Comparison of ENCODE assay signal across 22 cellular contexts in genomic region chr11:2880646-2881045, GRCh38. TPM values are rescaled to one million over a fixed set of nuclear protein-coding genes. Genes with fewer than 3 reads are reported as not detected.
DNase-seq lines count a peak whose midpoint lies in the region; ATAC-seq, FAIRE-seq and TF ChIP-seq lines count a peak whose summit lies in the region.
"Had no signal": no experiment of that assay in that cellular context is flagged by ENCODE, and none has a peak within 500 bp of the region (broad histone marks: within the 10 kb centered on the region; RNA-seq: fewer than 3 reads in every experiment).

No MANE protein-coding gene starts in this region.

- H2AFZ ChIP-seq in K562 (ENCODE audit: low read depth, low read length), result no peak overlapping the region
- H2AFZ ChIP-seq: GM23338 had no signal

- DNase-seq in HTR-8/SVneo (ENCODE audit: insufficient read length, low spot score) (no peak), K562 (ENCODE audit: extremely low read depth in 1 of 4, low spot score in 3 of 4) (no peak), mesothelial cell of epicardium (ENCODE audit: low spot score in 2 of 2, unreplicated experiment in 2 of 2) (no peak), substantia nigra (lab: John Stamatoyannopoulos, UW) (no peak), mucosa of gallbladder (ENCODE audit: low spot score) (no peak)
- no peak for DNase-seq in activated T-cell treated with anti-CD3 and anti-CD28 coated beads, Interleukin-2, amount 50 U/mL, for 1 hour
- DNase-seq in natural killer cell treated with Interleukin-12 subunit alpha and Interleukin-12 subunit beta and Interleukin-15 and Interleukin-18, amount 100 ng/mL, for 72 hours (ENCODE audit: low spot score), result no peak
- DNase-seq: BE2C; Caco-2; CD4-positive, alpha-beta T cell; DMS153; DMS79; GDM1; H7; HFFc6; IMR-90 had no signal

- in situ Hi-C loops in K562 (cut with MboI), result no loop called here

- no peak overlapping the region for H3K4me3 ChIP-seq in K562
- H3K4me3 ChIP-seq: GM23338 had no signal

- H3K4me2 ChIP-seq in K562 (ENCODE audit: insufficient read depth, low read length), result no peak overlapping the region
- H3K4me2 ChIP-seq: GM23338 had no signal

- H3K79me2 ChIP-seq in K562 (ENCODE audit: control insufficient read depth, insufficient read depth, low read length), result no peaks in the 10 kb centered on the region

- no peak for ATAC-seq in K562
- ATAC-seq in natural killer cell treated with Interleukin-12 subunit alpha and Interleukin-12 subunit beta and Interleukin-15 and Interleukin-18, amount 100 ng/mL, for 72 hours, result no peak
- ATAC-seq: GM23338, HCT116 had no signal

- H3K9me3 Mint-ChIP-seq in mesothelial cell of epicardium, result peaks cover 3% of the 10 kb centered on the region
- H3K9me3 Mint-ChIP-seq in natural killer cell treated with Interleukin-12 subunit alpha and Interleukin-12 subunit beta and Interleukin-15 and Interleukin-18, amount 100 ng/mL, for 72 hours, result no peaks in the 10 kb centered on the region
- H3K9me3 Mint-ChIP-seq: CD4-positive, alpha-beta T cell had no signal

- POLR2A ChIA-PET in K562 (lab: Yijun Ruan, JAX), result interaction anchor here (1.0 to 1.1 kb wide), 2 partner anchors 13 to 181 kb away, joined by 4 to 5 read pairs; partner anchors contain the start of gene KCNQ1OT1

- no peaks in the 10 kb centered on the region for H3K36me3 ChIP-seq in K562 (ENCODE audit: control insufficient read depth, insufficient read depth, low read length)
- H3K36me3 ChIP-seq: BE2C had no signal

- TF ChIP-seq CTCF in K562 (IDR thresholded peaks at IDR 0.05 in 2 of 3, conservative IDR thresholded peaks at IDR 0.05 in 1 of 3; ENCODE audit: insufficient read depth in 2 of 3, low read depth in 1 of 3, low read length in 3 of 3) (no peak), mesothelial cell of epicardium (IDR thresholded peaks at IDR 0.05; ENCODE audit: unreplicated experiment) (no peak)

- H3K4me1 ChIP-seq in K562 (replicated peaks in 1 of 2; ENCODE audit: control insufficient read depth in 2 of 2, insufficient read depth in 2 of 2, low read length in 2 of 2), result peaks cover 5 to 43% of the 10 kb centered on the region in 2 experiments; a peak in 3 of 5 replicates
- H3K4me1 ChIP-seq: BE2C had no signal

- H3K9me3 ChIP-seq in K562 (replicated peaks; ENCODE audit: control insufficient read depth, insufficient read depth, low read depth, low read length), result peaks cover 6% of the 10 kb centered on the region
- H3K9me3 ChIP-seq: Caco-2 had no signal

- peaks cover 30% of the 10 kb centered on the region for H3K4me1 Mint-ChIP-seq in mesothelial cell of epicardium
- peaks cover 8 to 10% of the 10 kb centered on the region in 2 donors for H3K4me1 Mint-ChIP-seq in natural killer cell treated with Interleukin-12 subunit alpha and Interleukin-12 subunit beta and Interleukin-15 and Interleukin-18, amount 100 ng/mL, for 72 hours (ENCODE audit: low read depth in 2 of 2)

- H3K9me1 ChIP-seq in K562 (ENCODE audit: control insufficient read depth, insufficient read depth, low read length), result no peaks in the 10 kb centered on the region

- H4K20me1 ChIP-seq in K562 (replicated peaks; ENCODE audit: control insufficient read depth, insufficient read depth, low read length), result no peaks in the 10 kb centered on the region

- no peak for TF ChIP-seq POLR2A in K562 (conservative IDR thresholded peaks at IDR 0.05)

- no peak for TF ChIP-seq RAD21 in K562 (CRISPR knock-in tag; conservative IDR thresholded peaks at IDR 0.05 in 1 of 2, IDR thresholded peaks at IDR 0.05 in 1 of 2)

- WGBS in K562 (ENCODE audit: insufficient coverage, low coverage, missing lambda C conversion rate), result 47% methylated on average over 6 of the region's 7 CpGs

- intact Hi-C loops in K562 (cut with micrococcal nuclease), result loop anchor here (10.0 kb wide), 1 partner anchor 316 kb away; no protein-coding TSS in a partner anchor

- no peak for TF ChIP-seq EP300 in K562 (IDR thresholded peaks at IDR 0.05; ENCODE audit: low read length)

- peaks cover 20% of the 10 kb centered on the region for H3K36me3 Mint-ChIP-seq in mesothelial cell of epicardium
- no peaks in the 10 kb centered on the region for H3K36me3 Mint-ChIP-seq in natural killer cell treated with Interleukin-12 subunit alpha and Interleukin-12 subunit beta and Interleukin-15 and Interleukin-18, amount 100 ng/mL, for 72 hours

- H3K27ac Mint-ChIP-seq in mesothelial cell of epicardium, result peak overlapping the region; percentile 10
- H3K27ac Mint-ChIP-seq in natural killer cell treated with Interleukin-12 subunit alpha and Interleukin-12 subunit beta and Interleukin-15 and Interleukin-18, amount 100 ng/mL, for 72 hours, result no peak overlapping the region
- H3K27ac Mint-ChIP-seq: CD4-positive, alpha-beta T cell; GM23338; HFFc6 had no signal

- BruUV-seq in K562 (replicated peaks; lab: Mats Ljungman, UMichigan), result no TSS peak

- FAIRE-seq in HTR-8/SVneo (lab: Jason Lieb, UNC) (peak; percentile 40), K562 (lab: Jason Lieb, UNC) (no peak)
- FAIRE-seq: GM12892, GM18507 had no signal

- no peaks in the 10 kb centered on the region for H3K27me3 Mint-ChIP-seq in mesothelial cell of epicardium (ENCODE audit: low read depth)
- H3K27me3 Mint-ChIP-seq in natural killer cell treated with Interleukin-12 subunit alpha and Interleukin-12 subunit beta and Interleukin-15 and Interleukin-18, amount 100 ng/mL, for 72 hours, result peaks cover 8 to 13% of the 10 kb centered on the region in 2 donors
- H3K27me3 Mint-ChIP-seq: CD4-positive, alpha-beta T cell had no signal

- CTCF ChIA-PET in K562 (lab: Yijun Ruan, JAX; ENCODE audit: low intra/inter-chr PET ratio), result no interaction called here

- no peak overlapping the region for H3K4me3 Mint-ChIP-seq in mesothelial cell of epicardium
- no peak overlapping the region for H3K4me3 Mint-ChIP-seq in natural killer cell treated with Interleukin-12 subunit alpha and Interleukin-12 subunit beta and Interleukin-15 and Interleukin-18, amount 100 ng/mL, for 72 hours
- H3K4me3 Mint-ChIP-seq: CD4-positive, alpha-beta T cell; GM23338; HFFc6 had no signal

- H3K27me3 ChIP-seq in K562 (ENCODE audit: control insufficient read depth in 2 of 2, insufficient read depth in 2 of 2, low read length in 2 of 2), result 0 out of 5 replicates have a peak, but pooled peaks cover 0 to 12% of the 10 kb centered on the region in 2 experiments

- H3K9ac ChIP-seq in K562 (ENCODE audit: insufficient read depth in 1 of 2, low read depth in 2 of 2, low read length in 2 of 2), result peak overlapping the region in 1 of 2 experiments; percentile 38; a peak in 1 of 4 replicates

- H3K27ac ChIP-seq in K562 (ENCODE audit: extremely low read depth, low read depth, low read length) (no peak overlapping the region), substantia nigra (ENCODE audit: low read depth, low read length, poor library complexity, severe bottlenecking) (peak overlapping the region; percentile 51)
- H3K27ac ChIP-seq: C4-2B, HL-60 had no signal

TF ChIP-seq in K562, 482 proteins besides CTCF, POLR2A, EP300 and RAD21:
- TF ChIP-seq NFIC (IDR thresholded peaks at IDR 0.05) (peak; percentile 49), EWSR1 (IDR thresholded peaks at IDR 0.05; ENCODE audit: borderline replicate concordance, low read depth, partially characterized antibody) (no peak), FOXJ2 (tag; IDR thresholded peaks at IDR 0.05) (no peak)

RNA-seq across cellular contexts. Expression of gene CDKN1C, which starts 4.9 kb away (rescaled TPM):
- total RNA-seq in K562 (2011; cell fraction: chromatin; rRNA removed; ENCODE audit: low replicate concordance), result 7.1 and 13.9 TPM in 2 replicates
- 20.5 and 24.5 TPM in 2 replicates for total RNA-seq in K562 (2011; cell fraction: nucleolus; rRNA removed)
- 10.9 and 11.1 TPM in 2 replicates for total RNA-seq in K562 (2011; cell fraction: nucleoplasm; rRNA removed)
- total RNA-seq in K562 (2014; rRNA removed) (19.2 and 23.5 TPM in 2 replicates), K562 (2014; rRNA removed; fragmentation: Illumina TruSeq; extraction: Trizol) (3.5 and 4.0 TPM in 2 replicates), K562 (2015; rRNA removed; fragmentation: Illumina TruSeq; extraction: Trizol) (2.8 and 3.5 TPM in 2 replicates), K562 (2021) (21.1 and 21.9 TPM in 2 replicates), mesothelial cell of epicardium (132 to 148 TPM (median 146 TPM) in 3 replicates), mucosa of gallbladder (59.4 TPM)
- polyA plus RNA-seq in K562 (2011; rRNA removed) (9.2 and 17.4 TPM in 2 replicates), K562 (2014; fragmentation: Illumina TruSeq; extraction: Trizol) (3.9 and 5.2 TPM in 2 replicates), K562 (2014; fragmentation: Nextera tagmentation; extraction: Ambion mirVana) (10 to 100 TPM in 1 of 2 experiments, 1 to 10 TPM in 1; 9.3 to 18.7 TPM), K562 (2014; rRNA removed) (11.0 and 13.0 TPM in 2 replicates)
- 12.9 and 29.1 TPM in 2 replicates for polyA plus RNA-seq in K562 (2011; cell fraction: cytosol; rRNA removed)
- 25.4 and 25.7 TPM in 2 replicates for polyA plus RNA-seq in K562 (2011; cell fraction: nucleus; rRNA removed)
- polyA plus RNA-seq in K562 (2012), result 10.9 and 13.2 TPM in 2 replicates
- polyA minus RNA-seq in K562 (2011; rRNA and poly(A)+ RNA removed), result 4.8 and 6.4 TPM in 2 replicates
- 11.8 and 22.5 TPM in 2 replicates for polyA minus RNA-seq in K562 (2011; cell fraction: cytosol; rRNA and poly(A)+ RNA removed)
- 7.5 and 8.9 TPM in 2 replicates for polyA minus RNA-seq in K562 (2011; cell fraction: nucleus; rRNA and poly(A)+ RNA removed)
- total RNA-seq in natural killer cell treated with Interleukin-12 subunit alpha and Interleukin-12 subunit beta and Interleukin-15 and Interleukin-18, amount 100 ng/mL, for 72 hours, result 1 to 10 TPM; 1.2 to 2.0 TPM

RNA-seq across cellular contexts. Expression of gene PHLDA2, which starts 48.6 kb away (rescaled TPM):
- total RNA-seq in K562 (2011; cell fraction: chromatin; rRNA removed; ENCODE audit: low replicate concordance), result 3.2 and 7.8 TPM in 2 replicates
- total RNA-seq in K562 (2011; cell fraction: nucleolus; rRNA removed), result 13.6 and 14.7 TPM in 2 replicates
- total RNA-seq in K562 (2011; cell fraction: nucleoplasm; rRNA removed), result 5.4 and 5.7 TPM in 2 replicates
- total RNA-seq in K562 (2014; rRNA removed) (14.8 and 26.2 TPM in 2 replicates), K562 (2014; rRNA removed; fragmentation: Illumina TruSeq; extraction: Trizol) (0.70 and 0.76 TPM in 2 replicates), K562 (2015; rRNA removed; fragmentation: Illumina TruSeq; extraction: Trizol) (5.7 and 6.3 TPM in 2 replicates), K562 (2021) (42.4 and 43.2 TPM in 2 replicates), mesothelial cell of epicardium (1.3 to 1.9 TPM (median 1.5 TPM) in 3 replicates), mucosa of gallbladder (38.7 TPM)
- polyA plus RNA-seq in K562 (2011; rRNA removed) (4.7 and 4.9 TPM in 2 replicates), K562 (2014; fragmentation: Illumina TruSeq; extraction: Trizol) (4.0 and 24.8 TPM in 2 replicates), K562 (2014; fragmentation: Nextera tagmentation; extraction: Ambion mirVana) (under 1 TPM; 0.43 to 0.87 TPM), K562 (2014; rRNA removed) (33.6 and 37.8 TPM in 2 replicates)
- polyA plus RNA-seq in K562 (2011; cell fraction: cytosol; rRNA removed), result 19.3 and 101 TPM in 2 replicates
- polyA plus RNA-seq in K562 (2011; cell fraction: nucleus; rRNA removed), result 10.5 and 21.0 TPM in 2 replicates
- polyA plus RNA-seq in K562 (2012), result 26.8 and 31.0 TPM in 2 replicates
- 0.84 and 1.1 TPM in 2 replicates for polyA minus RNA-seq in K562 (2011; rRNA and poly(A)+ RNA removed)
- polyA minus RNA-seq in K562 (2011; cell fraction: cytosol; rRNA and poly(A)+ RNA removed), result 14.8 and 27.2 TPM in 2 replicates
- 11.8 and 14.1 TPM in 2 replicates for polyA minus RNA-seq in K562 (2011; cell fraction: nucleus; rRNA and poly(A)+ RNA removed)
- total RNA-seq in natural killer cell treated with Interleukin-12 subunit alpha and Interleukin-12 subunit beta and Interleukin-15 and Interleukin-18, amount 100 ng/mL, for 72 hours, result 1 to 10 TPM; 3.0 to 4.5 TPM
